In genomic region chr22:22516992-22517391, GRCh38 we compare ENCODE assay signal across 37 cellular contexts. TPM values are rescaled to one million over a fixed set of nuclear protein-coding genes. Genes with fewer than 3 reads are reported as not detected.
"Had no signal": no experiment of that assay in that cellular context is flagged by ENCODE, and none has a peak within 500 bp of the region (broad histone marks: within the 10 kb centered on the region; RNA-seq: fewer than 3 reads in every experiment).

No MANE protein-coding gene starts in this region.

- H3K4me3 ChIP-seq: MG63 had no signal

- DNase-seq: Karpas-422, Kasumi-1, MG63, MM.1S, MV-4-11, NCI-H1048, NCI-H1092, NCI-H1092 treated with DMSO at 0.1 percent for 48 hours, NCI-H1105, NCI-H1105 treated with DMSO at 0.1 percent for 48 hours, NCI-H1417, NCI-H1417 treated with DMSO at 0.1 percent for 48 hours, NCI-H1436, NCI-H1436 treated with DMSO at 0.1 percent for 48 hours, NCI-H146, NCI-H1694, NCI-H1694 treated with DMSO at 0.1 percent for 48 hours, NCI-H187, NCI-H187 treated with DMSO at 0.1 percent for 48 hours, NCI-H1930, NCI-H2029, NCI-H2029 treated with DMSO at 0.1 percent for 48 hours, NCI-H2081, NCI-H2081 treated with DMSO at 0.1 percent for 48 hours, NCI-H2107, NCI-H2171, NCI-H2171 treated with DMSO at 0.1 percent for 48 hours, NCI-H2227 treated with DMSO at 0.1 percent for 48 hours, NCI-H226, NCI-H345, NCI-H446, NCI-H446 treated with DMSO at 0.1 percent for 48 hours, NCI-H510A, NCI-H510A treated with DMSO at 0.1 percent for 48 hours had no signal

- H3K9me3 ChIP-seq: MG63 had no signal

- H3K36me3 ChIP-seq: MG63 had no signal

- H3K27me3 ChIP-seq: MG63 had no signal

RNA-seq across cellular contexts. Expression of gene ZNF280A, which starts 3.1 kb away (rescaled TPM):
- total RNA-seq: LHCN-M2, M059J, MCF 10A had no signal

RNA-seq across cellular contexts. Expression of gene ZNF280B, which starts 8.4 kb away (rescaled TPM):
- total RNA-seq: MCF 10A had no signal

RNA-seq across cellular contexts. Expression of gene PRAME, which starts 42.1 kb away (rescaled TPM):
- total RNA-seq: LHCN-M2, M059J, MCF 10A had no signal
